Comparison of ENCODE assay signal across 1 cellular context in genomic region chr15:88467073-88467934, GRCh38.
TF ChIP-seq lines count a peak whose summit lies in the region.

MRPL46 (minus strand) TSS chr15:88467388; CDS start chr15:88467377, 11 bp downstream.
MRPS11 (plus strand) TSS chr15:88467708; CDS start chr15:88467718, 10 bp downstream.

TF ChIP-seq in HepG2, 621 proteins besides CTCF, POLR2A, EP300 and RAD21 (continued from another document and continues in another):
- TF ChIP-seq ZNF574 (CRISPR knock-in tag; IDR thresholded peaks at IDR 0.05) (peak; percentile 91), ZNF562 (CRISPR knock-in tag; IDR thresholded peaks at IDR 0.05; ENCODE audit: borderline replicate concordance) (no peak), ZBTB1 (CRISPR knock-in tag; IDR thresholded peaks at IDR 0.05; ENCODE audit: borderline replicate concordance) (no peak), AKAP8 (CRISPR knock-in tag; IDR thresholded peaks at IDR 0.05) (no peak), TFAP4 (IDR thresholded peaks at IDR 0.05; ENCODE audit: borderline replicate concordance, low read depth) (peak; percentile 95), ZNF784 (CRISPR knock-in tag; IDR thresholded peaks at IDR 0.05; ENCODE audit: borderline replicate concordance) (no peak), REPIN1 (CRISPR knock-in tag; IDR thresholded peaks at IDR 0.05; ENCODE audit: borderline replicate concordance, low read depth) (peak; percentile 84), ZGPAT (CRISPR knock-in tag; IDR thresholded peaks at IDR 0.05) (0 out of 2 replicates have a peak, but pooled peaks have one; percentile 34), SAP130 (CRISPR knock-in tag; IDR thresholded peaks at IDR 0.05; ENCODE audit: low read depth) (peak; percentile 84), ZNF260 (CRISPR knock-in tag; IDR thresholded peaks at IDR 0.05; ENCODE audit: borderline replicate concordance, low read depth) (no peak), CEBPG (CRISPR knock-in tag; IDR thresholded peaks at IDR 0.05) (no peak), SYNCRIP (IDR thresholded peaks at IDR 0.05; ENCODE audit: insufficient read depth, low read depth, low read length) (no peak), EZH2 (conservative IDR thresholded peaks at IDR 0.05; ENCODE audit: low read depth, low read length) (no peak), RARG (CRISPR knock-in tag; IDR thresholded peaks at IDR 0.05; ENCODE audit: low read depth) (no peak), RNF2 (conservative IDR thresholded peaks at IDR 0.05; ENCODE audit: low read depth) (peak; percentile 73), SIX1 (CRISPR knock-in tag; IDR thresholded peaks at IDR 0.05; ENCODE audit: borderline replicate concordance) (no peak), NFIC (IDR thresholded peaks at IDR 0.05; ENCODE audit: low read length) (peak; percentile 68; the same call in 1 of the 2 replicates), ETS1 (CRISPR knock-in tag; IDR thresholded peaks at IDR 0.05) (no peak), ZNF230 (CRISPR knock-in tag; IDR thresholded peaks at IDR 0.05) (0 out of 2 replicates have a peak, but pooled peaks have one; percentile 76), ARHGAP35 (CRISPR knock-in tag; IDR thresholded peaks at IDR 0.05; ENCODE audit: borderline replicate concordance) (no peak; the same call in 1 of the 2 replicates), AHR (CRISPR knock-in tag; IDR thresholded peaks at IDR 0.05) (no peak), ZNF615 (CRISPR knock-in tag; IDR thresholded peaks at IDR 0.05; ENCODE audit: borderline replicate concordance) (no peak), SKI (IDR thresholded peaks at IDR 0.05; ENCODE audit: partially characterized antibody) (peak; percentile 27), ZNF616 (CRISPR knock-in tag; IDR thresholded peaks at IDR 0.05; ENCODE audit: low read depth) (no peak), ZNF263 (CRISPR knock-in tag; IDR thresholded peaks at IDR 0.05) (no peak; the same call in 1 of the 2 replicates), ZNF430 (CRISPR knock-in tag; IDR thresholded peaks at IDR 0.05) (no peak), HNF4A (CRISPR knock-in tag; IDR thresholded peaks at IDR 0.05) (no peak), HOXD1 (CRISPR knock-in tag; IDR thresholded peaks at IDR 0.05) (peak; percentile 26; the same call in 1 of the 2 replicates), KDM1A (CRISPR knock-in tag; IDR thresholded peaks at IDR 0.05) (no peak), CBX1 (IDR thresholded peaks at IDR 0.05; ENCODE audit: low read depth) (no peak), ZNF773 (CRISPR knock-in tag; IDR thresholded peaks at IDR 0.05; ENCODE audit: borderline replicate concordance) (0 out of 2 replicates have a peak, but pooled peaks have one; percentile 29), TOPORS (CRISPR knock-in tag; IDR thresholded peaks at IDR 0.05) (no peak), ATAD3A (CRISPR knock-in tag; IDR thresholded peaks at IDR 0.05) (no peak)
- TF ChIP-seq, protein P1, sequence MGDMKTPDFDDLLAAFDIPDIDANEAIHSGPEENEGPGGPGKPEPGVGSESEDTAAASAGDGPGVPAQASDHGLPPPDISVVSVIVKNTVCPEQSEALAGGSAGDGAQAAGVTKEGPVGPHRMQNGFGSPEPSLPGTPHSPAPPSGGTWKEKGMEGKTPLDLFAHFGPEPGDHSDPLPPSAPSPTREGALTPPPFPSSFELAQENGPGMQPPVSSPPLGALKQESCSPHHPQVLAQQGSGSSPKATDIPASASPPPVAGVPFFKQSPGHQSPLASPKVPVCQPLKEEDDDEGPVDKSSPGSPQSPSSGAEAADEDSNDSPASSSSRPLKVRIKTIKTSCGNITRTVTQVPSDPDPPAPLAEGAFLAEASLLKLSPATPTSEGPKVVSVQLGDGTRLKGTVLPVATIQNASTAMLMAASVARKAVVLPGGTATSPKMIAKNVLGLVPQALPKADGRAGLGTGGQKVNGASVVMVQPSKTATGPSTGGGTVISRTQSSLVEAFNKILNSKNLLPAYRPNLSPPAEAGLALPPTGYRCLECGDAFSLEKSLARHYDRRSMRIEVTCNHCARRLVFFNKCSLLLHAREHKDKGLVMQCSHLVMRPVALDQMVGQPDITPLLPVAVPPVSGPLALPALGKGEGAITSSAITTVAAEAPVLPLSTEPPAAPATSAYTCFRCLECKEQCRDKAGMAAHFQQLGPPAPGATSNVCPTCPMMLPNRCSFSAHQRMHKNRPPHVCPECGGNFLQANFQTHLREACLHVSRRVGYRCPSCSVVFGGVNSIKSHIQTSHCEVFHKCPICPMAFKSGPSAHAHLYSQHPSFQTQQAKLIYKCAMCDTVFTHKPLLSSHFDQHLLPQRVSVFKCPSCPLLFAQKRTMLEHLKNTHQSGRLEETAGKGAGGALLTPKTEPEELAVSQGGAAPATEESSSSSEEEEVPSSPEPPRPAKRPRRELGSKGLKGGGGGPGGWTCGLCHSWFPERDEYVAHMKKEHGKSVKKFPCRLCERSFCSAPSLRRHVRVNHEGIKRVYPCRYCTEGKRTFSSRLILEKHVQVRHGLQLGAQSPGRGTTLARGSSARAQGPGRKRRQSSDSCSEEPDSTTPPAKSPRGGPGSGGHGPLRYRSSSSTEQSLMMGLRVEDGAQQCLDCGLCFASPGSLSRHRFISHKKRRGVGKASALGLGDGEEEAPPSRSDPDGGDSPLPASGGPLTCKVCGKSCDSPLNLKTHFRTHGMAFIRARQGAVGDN (CRISPR knock-in tag; IDR thresholded peaks at IDR 0.05), result peak; percentile 86
- TF ChIP-seq, protein P2, sequence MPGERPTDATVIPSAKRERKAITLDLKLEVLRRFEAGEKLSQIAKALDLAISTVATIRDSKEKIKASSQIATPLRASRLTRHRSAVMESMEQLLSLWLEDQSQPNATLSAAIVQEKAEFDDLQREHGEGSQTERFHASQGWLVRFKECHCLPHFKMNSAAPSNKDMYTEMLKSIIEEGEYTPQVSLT (CRISPR knock-in tag; IDR thresholded peaks at IDR 0.05; ENCODE audit: borderline replicate concordance, low read depth), result no peak
- TF ChIP-seq, protein P3, sequence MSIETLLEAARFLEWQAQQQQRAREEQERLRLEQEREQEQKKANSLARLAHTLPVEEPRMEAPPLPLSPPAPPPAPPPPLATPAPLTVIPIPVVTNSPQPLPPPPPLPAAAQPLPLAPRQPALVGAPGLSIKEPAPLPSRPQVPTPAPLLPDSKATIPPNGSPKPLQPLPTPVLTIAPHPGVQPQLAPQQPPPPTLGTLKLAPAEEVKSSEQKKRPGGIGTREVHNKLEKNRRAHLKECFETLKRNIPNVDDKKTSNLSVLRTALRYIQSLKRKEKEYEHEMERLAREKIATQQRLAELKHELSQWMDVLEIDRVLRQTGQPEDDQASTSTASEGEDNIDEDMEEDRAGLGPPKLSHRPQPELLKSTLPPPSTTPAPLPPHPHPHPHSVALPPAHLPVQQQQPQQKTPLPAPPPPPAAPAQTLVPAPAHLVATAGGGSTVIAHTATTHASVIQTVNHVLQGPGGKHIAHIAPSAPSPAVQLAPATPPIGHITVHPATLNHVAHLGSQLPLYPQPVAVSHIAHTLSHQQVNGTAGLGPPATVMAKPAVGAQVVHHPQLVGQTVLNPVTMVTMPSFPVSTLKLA (IDR thresholded peaks at IDR 0.05), result no peak
- TF ChIP-seq, protein P4, sequence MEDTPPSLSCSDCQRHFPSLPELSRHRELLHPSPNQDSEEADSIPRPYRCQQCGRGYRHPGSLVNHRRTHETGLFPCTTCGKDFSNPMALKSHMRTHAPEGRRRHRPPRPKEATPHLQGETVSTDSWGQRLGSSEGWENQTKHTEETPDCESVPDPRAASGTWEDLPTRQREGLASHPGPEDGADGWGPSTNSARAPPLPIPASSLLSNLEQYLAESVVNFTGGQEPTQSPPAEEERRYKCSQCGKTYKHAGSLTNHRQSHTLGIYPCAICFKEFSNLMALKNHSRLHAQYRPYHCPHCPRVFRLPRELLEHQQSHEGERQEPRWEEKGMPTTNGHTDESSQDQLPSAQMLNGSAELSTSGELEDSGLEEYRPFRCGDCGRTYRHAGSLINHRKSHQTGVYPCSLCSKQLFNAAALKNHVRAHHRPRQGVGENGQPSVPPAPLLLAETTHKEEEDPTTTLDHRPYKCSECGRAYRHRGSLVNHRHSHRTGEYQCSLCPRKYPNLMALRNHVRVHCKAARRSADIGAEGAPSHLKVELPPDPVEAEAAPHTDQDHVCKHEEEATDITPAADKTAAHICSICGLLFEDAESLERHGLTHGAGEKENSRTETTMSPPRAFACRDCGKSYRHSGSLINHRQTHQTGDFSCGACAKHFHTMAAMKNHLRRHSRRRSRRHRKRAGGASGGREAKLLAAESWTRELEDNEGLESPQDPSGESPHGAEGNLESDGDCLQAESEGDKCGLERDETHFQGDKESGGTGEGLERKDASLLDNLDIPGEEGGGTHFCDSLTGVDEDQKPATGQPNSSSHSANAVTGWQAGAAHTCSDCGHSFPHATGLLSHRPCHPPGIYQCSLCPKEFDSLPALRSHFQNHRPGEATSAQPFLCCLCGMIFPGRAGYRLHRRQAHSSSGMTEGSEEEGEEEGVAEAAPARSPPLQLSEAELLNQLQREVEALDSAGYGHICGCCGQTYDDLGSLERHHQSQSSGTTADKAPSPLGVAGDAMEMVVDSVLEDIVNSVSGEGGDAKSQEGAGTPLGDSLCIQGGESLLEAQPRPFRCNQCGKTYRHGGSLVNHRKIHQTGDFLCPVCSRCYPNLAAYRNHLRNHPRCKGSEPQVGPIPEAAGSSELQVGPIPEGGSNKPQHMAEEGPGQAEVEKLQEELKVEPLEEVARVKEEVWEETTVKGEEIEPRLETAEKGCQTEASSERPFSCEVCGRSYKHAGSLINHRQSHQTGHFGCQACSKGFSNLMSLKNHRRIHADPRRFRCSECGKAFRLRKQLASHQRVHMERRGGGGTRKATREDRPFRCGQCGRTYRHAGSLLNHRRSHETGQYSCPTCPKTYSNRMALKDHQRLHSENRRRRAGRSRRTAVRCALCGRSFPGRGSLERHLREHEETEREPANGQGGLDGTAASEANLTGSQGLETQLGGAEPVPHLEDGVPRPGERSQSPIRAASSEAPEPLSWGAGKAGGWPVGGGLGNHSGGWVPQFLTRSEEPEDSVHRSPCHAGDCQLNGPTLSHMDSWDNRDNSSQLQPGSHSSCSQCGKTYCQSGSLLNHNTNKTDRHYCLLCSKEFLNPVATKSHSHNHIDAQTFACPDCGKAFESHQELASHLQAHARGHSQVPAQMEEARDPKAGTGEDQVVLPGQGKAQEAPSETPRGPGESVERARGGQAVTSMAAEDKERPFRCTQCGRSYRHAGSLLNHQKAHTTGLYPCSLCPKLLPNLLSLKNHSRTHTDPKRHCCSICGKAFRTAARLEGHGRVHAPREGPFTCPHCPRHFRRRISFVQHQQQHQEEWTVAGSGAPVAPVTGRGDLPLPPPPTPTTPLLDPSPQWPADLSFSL (CRISPR knock-in tag; IDR thresholded peaks at IDR 0.05), result no peak
